In genomic region chr9:8234286-8234819, GRCh38 we compare ENCODE assay signal across 31 cellular contexts.
A peak's percentile ranks its signal among the peaks of the same experiment; 100 is the strongest.
DNase-seq lines count a peak whose midpoint lies in the region; ATAC-seq, FAIRE-seq and TF ChIP-seq lines count a peak whose summit lies in the region.
"Had no signal": no experiment of that assay in that cellular context is flagged by ENCODE, and none has a peak within 500 bp of the region (broad histone marks: within the 10 kb centered on the region; RNA-seq: fewer than 3 reads in every experiment).

No MANE protein-coding gene starts in this region.

- peak overlapping the region in 1 of 2 experiments; percentile 25; a peak in 1 of 4 replicates for H3K4me2 ChIP-seq in H1 (ENCODE audit: insufficient read depth in 1 of 2, low read depth in 2 of 2, low read length in 2 of 2)
- H3K4me2 ChIP-seq: A549 had no signal

- H2AFZ ChIP-seq in H1 (ENCODE audit: low read length): peak overlapping the region; percentile 80

- H4K91ac ChIP-seq in H1 (replicated peaks; ENCODE audit: insufficient read length, low read length): no peak overlapping the region

- H2BK120ac ChIP-seq in H1 (replicated peaks; ENCODE audit: low read depth, low read length): no peak overlapping the region

- ATAC-seq in upper lobe of left lung (ENCODE audit: low FRiP score in 2 of 2) (no peak), HG02798 (IDR thresholded peaks at IDR 0.05; ENCODE audit: poor library complexity, unreplicated experiment) (no peak)
- ATAC-seq: A549; activated CD4-positive, alpha-beta T cell treated with anti-CD3 and anti-CD28 coated beads for 36 hours; activated T-helper 17 cell treated with anti-CD3 and anti-CD28 coated beads, Interleukin-2, amount 50 U/mL, for 72 hours; left ventricle myocardium superior; Panc1 had no signal

- no peak overlapping the region for H2AK5ac ChIP-seq in H1 (ENCODE audit: low read depth, low read length)

- no peak overlapping the region for H2BK15ac ChIP-seq in H1 (ENCODE audit: low read length)

- H3K27ac ChIP-seq in H1 (ENCODE audit: low read depth, low read length) (no peak overlapping the region), upper lobe of left lung (no peak overlapping the region)
- H3K27ac ChIP-seq: A549, epithelial cell of prostate, prostate gland, stomach, thyroid gland, vagina had no signal

- no peak overlapping the region; the same call in 1 of the 2 replicates for H3K18ac ChIP-seq in H1 (ENCODE audit: extremely low read depth, low read length)

- H2BK5ac ChIP-seq in H1 (ENCODE audit: low read depth, low read length): no peak overlapping the region

- CTCF ChIA-PET in H1 (lab: Charles Lee; ENCODE audit: partially characterized antibody): interaction anchor here (1.0 kb wide), 1 partner anchor 9 kb away, joined by 4 read pairs; no protein-coding TSS in a partner anchor

- no peak overlapping the region for H3K23ac ChIP-seq in H1 (ENCODE audit: insufficient read length)

- POLR2A ChIA-PET in H1 (lab: Charles Lee; ENCODE audit: partially characterized antibody): interaction anchor here (0.7 kb wide), 1 partner anchor 131 kb away, joined by 3 read pairs; no protein-coding TSS in a partner anchor

- peaks cover 0 to 4% (median 0%) of the 10 kb centered on the region in 4 experiments; a peak in 1 of 7 replicates for H3K4me1 ChIP-seq in H1 (replicated peaks in 1 of 4; ENCODE audit: control insufficient read depth in 3 of 4, insufficient read depth in 4 of 4, low read length in 3 of 4)
- no peaks in the 10 kb centered on the region for H3K4me1 ChIP-seq in upper lobe of left lung
- H3K4me1 ChIP-seq: A549, prostate gland, stomach, thyroid gland, vagina had no signal

- H4K5ac ChIP-seq in H1 (ENCODE audit: insufficient read length, low read depth, low read length): no peak overlapping the region

- peak in 1 of 2 experiments; percentile 22; a peak in 1 of 4 replicates for TF ChIP-seq RAD21 in H1 (IDR thresholded peaks at IDR 0.05 in 1 of 2, conservative IDR thresholded peaks at IDR 0.05 in 1 of 2; ENCODE audit: low read depth in 2 of 2, low read length in 2 of 2)

- H4K8ac ChIP-seq in H1 (ENCODE audit: extremely low read depth, insufficient read depth, low read length): no peak overlapping the region

- H3K79me2 ChIP-seq in H1 (ENCODE audit: control insufficient read depth in 1 of 2, insufficient read depth in 2 of 2, low read length in 2 of 2): no peaks in the 10 kb centered on the region

- TF ChIP-seq CTCF in H1 (IDR thresholded peaks at IDR 0.05; ENCODE audit: control extremely low read depth in 1 of 3, insufficient read depth in 1 of 3, low read depth in 1 of 3, low read length in 3 of 3) (no peak), nephron progenitor cell (IDR thresholded peaks at IDR 0.05) (no peak), upper lobe of left lung (IDR thresholded peaks at IDR 0.05) (no peak)

- no peak overlapping the region for H3K14ac ChIP-seq in H1 (ENCODE audit: insufficient read length)

- no peak overlapping the region for H3K9ac ChIP-seq in H1 (replicated peaks in 1 of 4; ENCODE audit: extremely low read depth in 1 of 4, low read depth in 3 of 4, low read length in 3 of 4)

- H3K79me1 ChIP-seq in H1 (ENCODE audit: low read depth, low read length): no peaks in the 10 kb centered on the region

- H3K36me3 ChIP-seq in H1 (ENCODE audit: control insufficient read depth in 2 of 4, insufficient read depth in 4 of 4, low read length in 3 of 4) (no peaks in the 10 kb centered on the region), upper lobe of left lung (no peaks in the 10 kb centered on the region)
- H3K36me3 ChIP-seq: prostate gland, stomach, thyroid gland, vagina had no signal

- TF ChIP-seq POLR2A in H1 (IDR thresholded peaks at IDR 0.05; ENCODE audit: control extremely low read depth in 1 of 2, low read depth in 2 of 2, low read length in 2 of 2) (no peak), upper lobe of left lung (IDR thresholded peaks at IDR 0.05) (no peak)

- no peaks in the 10 kb centered on the region for H3K23me2 ChIP-seq in H1 (ENCODE audit: low read depth, low read length)

- peak overlapping the region; percentile 8 for H3K27ac Mint-ChIP-seq in nephron progenitor cell
- H3K27ac Mint-ChIP-seq: activated CD4-positive, alpha-beta T cell treated with anti-CD3 and anti-CD28 coated beads for 36 hours; activated T-helper 17 cell treated with anti-CD3 and anti-CD28 coated beads, Interleukin-2, amount 50 U/mL, for 72 hours; CD4-positive, CD25-positive, alpha-beta regulatory T cell had no signal

- no peaks in the 10 kb centered on the region for H4K20me1 ChIP-seq in H1 (replicated peaks in 1 of 2; ENCODE audit: control insufficient read depth in 1 of 2, insufficient read depth in 2 of 2, low read length in 2 of 2)

- H3K4me3 Mint-ChIP-seq in nephron progenitor cell: no peak overlapping the region
- H3K4me3 Mint-ChIP-seq: activated CD4-positive, alpha-beta T cell treated with anti-CD3 and anti-CD28 coated beads for 36 hours; activated T-helper 17 cell treated with anti-CD3 and anti-CD28 coated beads, Interleukin-2, amount 50 U/mL, for 72 hours; CD4-positive, CD25-positive, alpha-beta regulatory T cell had no signal

- DNase-seq in DMS79 treated with DMSO at 0.1 percent for 48 hours (lab: John Stamatoyannopoulos, UW) (peak; percentile 79), NCI-H524 treated with DMSO at 0.1 percent for 48 hours (lab: John Stamatoyannopoulos, UW) (peak; percentile 73), H1 (ENCODE audit: low read depth in 1 of 2, low spot score in 2 of 2) (peak; percentile 15 to 45), nephron progenitor cell (no peak), upper lobe of left lung (no peak), GM19240 (ENCODE audit: insufficient read length, low spot score) (no peak), AML-193 (lab: John Stamatoyannopoulos, UW) (no peak)
- DNase-seq: activated CD4-positive, alpha-beta T cell treated with anti-CD3 and anti-CD28 coated beads for 36 hours; activated naive CD4-positive, alpha-beta T cell treated with anti-CD3 and anti-CD28 coated beads, Interleukin-2, amount 50 U/mL, for 16 hours; amniotic stem cell; CD4-positive, CD25-positive, alpha-beta regulatory T cell; hypothalamus; left ventricle myocardium superior; MV-4-11; NCI-H1436 treated with DMSO at 0.1 percent for 48 hours; NCI-H510A; nucleus accumbens; Right ventricle myocardium superior; stimulated activated CD4-positive, alpha-beta T cell treated with anti-CD3 and anti-CD28 coated beads, Interleukin-4, amount 100 ng/mL, for 1 hour; stomach; thyroid gland had no signal

- no peaks in the 10 kb centered on the region for H3K27me3 Mint-ChIP-seq in nephron progenitor cell (ENCODE audit: low read depth, poor library complexity)

- no peaks in the 10 kb centered on the region for H3K36me3 Mint-ChIP-seq in nephron progenitor cell (ENCODE audit: low read depth)
- H3K36me3 Mint-ChIP-seq: CD4-positive, CD25-positive, alpha-beta regulatory T cell had no signal

- no peak overlapping the region for H3K56ac ChIP-seq in H1 (replicated peaks; ENCODE audit: insufficient read length, low read depth, low read length)

- H3K27me3 ChIP-seq in H1 (replicated peaks in 1 of 4; ENCODE audit: control insufficient read depth in 3 of 4, extremely low read depth in 1 of 4, insufficient read depth in 3 of 4, low read length in 3 of 4): no peaks in the 10 kb centered on the region
- H3K27me3 ChIP-seq in upper lobe of left lung: no peaks in the 10 kb centered on the region
- H3K27me3 ChIP-seq: stomach, thyroid gland, vagina had no signal

- 63% methylated on average over 5 of the region's 5 CpGs; no CpG with 5 or more reads in 1 of the 2 experiments for WGBS in H1 (ENCODE audit: extremely low coverage in 1 of 2, insufficient coverage in 1 of 2, insufficient read length in 1 of 2, insufficient replicate concordance in 2 of 2, low coverage in 1 of 2, low lambda C conversion rate in 2 of 2, missing lambda C conversion rate in 1 of 2), 2 experiments
- WGBS in upper lobe of left lung, 2 donors: 70 to 72% methylated on average over 5 of the region's 5 CpGs

- no peak overlapping the region for H2BK12ac ChIP-seq in H1 (ENCODE audit: low read depth, low read length)

- H3K9me3 Mint-ChIP-seq in nephron progenitor cell: no peaks in the 10 kb centered on the region
- H3K9me3 Mint-ChIP-seq: CD4-positive, CD25-positive, alpha-beta regulatory T cell had no signal

- no peak overlapping the region for H2BK20ac ChIP-seq in H1 (ENCODE audit: low read length)

- TF ChIP-seq EP300 in H1 (IDR thresholded peaks at IDR 0.05; ENCODE audit: borderline replicate concordance in 1 of 2, low read depth in 2 of 2, low read length in 2 of 2) (no peak), upper lobe of left lung (IDR thresholded peaks at IDR 0.05) (no peak)

- H3K4ac ChIP-seq in H1 (replicated peaks; ENCODE audit: insufficient read length, low read depth, low read length): no peak overlapping the region

- no peak for FAIRE-seq in H1 (lab: Jason Lieb, UNC)
- FAIRE-seq: A549, GM19239, H54, keratinocyte had no signal

- H3K9me3 ChIP-seq in H1 (ENCODE audit: insufficient read depth in 2 of 2, low read depth in 1 of 2, low read length in 1 of 2) (no peaks in the 10 kb centered on the region), upper lobe of left lung (no peaks in the 10 kb centered on the region)
- H3K9me3 ChIP-seq: A549, prostate gland, stomach, thyroid gland, vagina had no signal

- H3K4me3 ChIP-seq in H1 (ENCODE audit: extremely low read depth in 1 of 4, insufficient read depth in 2 of 4, low read depth in 3 of 4, low read length in 4 of 4) (no peak overlapping the region), upper lobe of left lung (no peak overlapping the region)
- H3K4me3 ChIP-seq: A549, prostate gland, stomach, thyroid gland, vagina had no signal

- peaks cover 11% of the 10 kb centered on the region for H3K4me1 Mint-ChIP-seq in nephron progenitor cell
- H3K4me1 Mint-ChIP-seq: activated CD4-positive, alpha-beta T cell treated with anti-CD3 and anti-CD28 coated beads for 36 hours; activated T-helper 17 cell treated with anti-CD3 and anti-CD28 coated beads, Interleukin-2, amount 50 U/mL, for 72 hours; CD4-positive, CD25-positive, alpha-beta regulatory T cell had no signal

TF ChIP-seq in H1, 55 proteins besides CTCF, POLR2A, EP300 and RAD21:
- TF ChIP-seq BCL11A (IDR thresholded peaks at IDR 0.05; ENCODE audit: low read depth in 2 of 2, low read length in 2 of 2): no peak
- TF ChIP-seq SIN3A (conservative IDR thresholded peaks at IDR 0.05 in 1 of 2, IDR thresholded peaks at IDR 0.05 in 1 of 2; ENCODE audit: low read depth in 1 of 2, low read length in 2 of 2): no peak
- TF ChIP-seq RFX5 (IDR thresholded peaks at IDR 0.05; ENCODE audit: borderline replicate concordance, low read depth, low read length): no peak
- TF ChIP-seq PHF8 (conservative IDR thresholded peaks at IDR 0.05; ENCODE audit: low read depth, low read length): no peak
- TF ChIP-seq KDM1A (IDR thresholded peaks at IDR 0.05; ENCODE audit: borderline replicate concordance, low read length): peak; percentile 18; the same call in 1 of the 2 replicates
- TF ChIP-seq USF2 (IDR thresholded peaks at IDR 0.05; ENCODE audit: low read length): no peak

Comparison
In these comparisons a context has a peak if more than half of its experiments do, and no peak if none do; other contexts are left out.
1. DNase-seq: peak in DMS79 treated with DMSO at 0.1 percent for 48 hours (single experiment), NCI-H524 treated with DMSO at 0.1 percent for 48 hours (single experiment) and H1 (2 of 2); none in nephron progenitor cell (single experiment), upper lobe of left lung (0 of 2), GM19240 (single experiment) and AML-193 (0 of 2).